In genomic region chr5:172288465-172288864, GRCh38 we compare ENCODE assay signal across 24 cellular contexts.
"Had no signal": no experiment of that assay in that cellular context is flagged by ENCODE, and none has a peak within 500 bp of the region (broad histone marks: within the 10 kb centered on the region; RNA-seq: fewer than 3 reads in every experiment).

No MANE protein-coding gene starts in this region.

- H3K27ac ChIP-seq: SJSA1, SK-N-MC had no signal

- H3K27me3 ChIP-seq: SJSA1 had no signal

- DNase-seq: IMR-90, Karpas-422, KG1, MG63, NCI-H1092, NCI-H1105 treated with DMSO at 0.1 percent for 48 hours, NCI-H1417 treated with DMSO at 0.1 percent for 48 hours, NCI-H146, NCI-H187, NCI-H2029, NCI-H2081 treated with DMSO at 0.1 percent for 48 hours, NCI-H2171, NCI-H226, NCI-H446, NCI-H510A, NCI-H524 treated with DMSO at 0.1 percent for 48 hours, NCI-H69, NCI-H774, Right ventricle myocardium superior, RPMI8226, SIG-M5 had no signal

- H3K4me3 ChIP-seq: MG63, SJSA1, SK-N-MC had no signal

- H3K9me3 ChIP-seq: MG63 had no signal

- ATAC-seq: HepG2 had no signal

- H3K36me3 ChIP-seq: MG63 had no signal
